9 cellular contexts compared by ENCODE assay signal in the genomic region with DNA sequence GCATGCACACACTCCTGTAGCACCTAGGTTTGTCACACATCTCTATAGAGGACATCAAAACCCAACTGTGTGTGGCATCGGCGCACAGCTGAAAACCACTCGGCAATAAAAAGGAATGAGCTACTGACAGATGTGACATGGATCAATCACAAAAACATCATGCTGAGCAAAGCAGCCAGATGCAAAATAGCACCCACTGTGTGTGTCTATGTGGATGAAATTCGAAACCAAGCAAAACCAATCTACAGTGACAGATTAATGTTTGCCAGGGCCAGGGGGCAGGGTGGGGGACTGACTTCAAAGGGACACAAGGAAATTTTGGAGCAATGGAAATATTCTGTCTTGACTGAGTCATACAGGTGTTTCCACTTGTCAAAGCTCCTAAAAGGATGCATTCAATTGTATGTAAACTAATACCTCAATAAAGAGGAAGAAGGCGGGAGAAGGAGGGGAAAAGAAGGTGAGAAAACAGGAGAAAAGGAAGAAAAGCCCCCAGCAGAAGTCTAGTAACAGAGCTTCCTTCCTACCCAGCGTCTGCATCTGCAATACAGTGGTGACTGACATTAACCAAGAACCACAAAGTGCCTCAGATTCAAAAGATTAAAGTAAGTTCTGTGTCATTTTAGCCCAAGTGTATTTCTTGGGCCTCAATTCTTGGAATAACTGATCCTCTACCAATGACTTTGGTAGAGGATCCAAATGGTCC. TPM values are rescaled to one million over a fixed set of nuclear protein-coding genes. Genes with fewer than 3 reads are reported as not detected.
A peak's percentile ranks its signal among the peaks of the same experiment; 100 is the strongest.
DNase-seq lines count a peak whose midpoint lies in the region; ATAC-seq and TF ChIP-seq lines count a peak whose summit lies in the region.
"Had no signal": no experiment of that assay in that cellular context is flagged by ENCODE, and none has a peak within 500 bp of the region (broad histone marks: within the 10 kb centered on the region; RNA-seq: fewer than 3 reads in every experiment).

No MANE protein-coding gene starts in this region.

- no peaks in the 10 kb centered on the region for H3K27me3 Mint-ChIP-seq in activated T-cell treated with anti-CD3 and anti-CD28 coated beads, Interleukin-2, amount 50 U/mL, for 72 hours (ENCODE audit: low read depth)
- H3K27me3 Mint-ChIP-seq in neural progenitor cell (ENCODE audit: insufficient read depth, low read depth): peaks cover 2% of the 10 kb centered on the region

- H3K27ac Mint-ChIP-seq in activated T-cell treated with anti-CD3 and anti-CD28 coated beads, Interleukin-2, amount 50 U/mL, for 72 hours: peak overlapping the region; percentile 54
- H3K27ac Mint-ChIP-seq in neural progenitor cell: no peak overlapping the region

- H3K4me3 ChIP-seq in neural progenitor cell: no peak overlapping the region
- H3K4me3 ChIP-seq: A549 had no signal

- H2AFZ ChIP-seq in neural progenitor cell (replicated peaks): no peak overlapping the region

- peak; percentile 84 to 93 for ATAC-seq in activated T-cell treated with anti-CD3 and anti-CD28 coated beads, Interleukin-2, amount 50 U/mL, for 72 hours (replicated peaks in 1 of 2)
- no peak for ATAC-seq in HG02840 (IDR thresholded peaks at IDR 0.05; ENCODE audit: low FRiP score, unreplicated experiment)
- ATAC-seq: A549 had no signal

- peaks cover 10% of the 10 kb centered on the region for H3F3A ChIP-seq in neural progenitor cell (ENCODE audit: low read depth)

- H3K36me3 Mint-ChIP-seq in activated T-cell treated with anti-CD3 and anti-CD28 coated beads, Interleukin-2, amount 50 U/mL, for 72 hours (ENCODE audit: insufficient read depth in 2 of 2): peaks cover 0 to 7% of the 10 kb centered on the region in 2 donors
- H3K36me3 Mint-ChIP-seq in neural progenitor cell: peaks cover 19% of the 10 kb centered on the region

- peaks cover 64% of the 10 kb centered on the region for H3K4me1 Mint-ChIP-seq in activated T-cell treated with anti-CD3 and anti-CD28 coated beads, Interleukin-2, amount 50 U/mL, for 72 hours (ENCODE audit: low read depth)
- peaks cover 41% of the 10 kb centered on the region for H3K4me1 Mint-ChIP-seq in neural progenitor cell

- TF ChIP-seq EP300 in Ishikawa (IDR thresholded peaks at IDR 0.05; ENCODE audit: borderline replicate concordance): peak; percentile 96

- H3K4me3 Mint-ChIP-seq in activated T-cell treated with anti-CD3 and anti-CD28 coated beads, Interleukin-2, amount 50 U/mL, for 72 hours: peak overlapping the region; percentile 9 to 76
- H3K4me3 Mint-ChIP-seq in neural progenitor cell: no peak overlapping the region

- no peaks in the 10 kb centered on the region for H3K9me3 ChIP-seq in neural progenitor cell (ENCODE audit: low read depth)
- H3K9me3 ChIP-seq: A549 had no signal

- no peak overlapping the region for H3K27ac ChIP-seq in neural progenitor cell
- H3K27ac ChIP-seq: A549 had no signal

- H3K27me3 ChIP-seq in neural progenitor cell: no peaks in the 10 kb centered on the region

- DNase-seq in NCI-H1417 (lab: John Stamatoyannopoulos, UW): peak in 2 of 3 experiments; percentile 29 to 78
- no peak for DNase-seq in NCI-H1417 treated with DMSO at 0.1 percent for 48 hours (lab: John Stamatoyannopoulos, UW)
- DNase-seq in activated T-cell treated with anti-CD3 and anti-CD28 coated beads, Interleukin-2, amount 50 U/mL, for 72 hours: peak; percentile 49 to 57
- DNase-seq in neural progenitor cell (ENCODE audit: low spot score): no peak
- no peak for DNase-seq in NCI-H2029 treated with DMSO at 0.1 percent for 48 hours (lab: John Stamatoyannopoulos, UW)
- DNase-seq in NCI-H1436 (lab: John Stamatoyannopoulos, UW): no peak

- H3K9me3 Mint-ChIP-seq in activated T-cell treated with anti-CD3 and anti-CD28 coated beads, Interleukin-2, amount 50 U/mL, for 72 hours: no peaks in the 10 kb centered on the region
- peaks cover 11% of the 10 kb centered on the region for H3K9me3 Mint-ChIP-seq in neural progenitor cell

- TF ChIP-seq RAD21 in Ishikawa (IDR thresholded peaks at IDR 0.05; ENCODE audit: low read depth): no peak

- H3K36me3 ChIP-seq in neural progenitor cell: no peaks in the 10 kb centered on the region

- H3K79me2 ChIP-seq in neural progenitor cell (ENCODE audit: low read depth): peaks cover 72% of the 10 kb centered on the region

- no peak overlapping the region for H3K9ac ChIP-seq in neural progenitor cell

- H4K20me1 ChIP-seq in neural progenitor cell (ENCODE audit: low read depth): peaks cover 66% of the 10 kb centered on the region

- H3K4me1 ChIP-seq in neural progenitor cell: peaks cover 28% of the 10 kb centered on the region

- TF ChIP-seq CTCF in neural progenitor cell (IDR thresholded peaks at IDR 0.05): no peak

- peak overlapping the region; percentile 48 for H3K4me2 ChIP-seq in neural progenitor cell
- H3K4me2 ChIP-seq: A549 had no signal

TF ChIP-seq in Ishikawa, 13 proteins besides CTCF, POLR2A, EP300 and RAD21:
- TF ChIP-seq NFIC (IDR thresholded peaks at IDR 0.05): peak; percentile 64
- TF ChIP-seq CREB1 (IDR thresholded peaks at IDR 0.05; ENCODE audit: low read depth): no peak
- TF ChIP-seq, protein P1, sequence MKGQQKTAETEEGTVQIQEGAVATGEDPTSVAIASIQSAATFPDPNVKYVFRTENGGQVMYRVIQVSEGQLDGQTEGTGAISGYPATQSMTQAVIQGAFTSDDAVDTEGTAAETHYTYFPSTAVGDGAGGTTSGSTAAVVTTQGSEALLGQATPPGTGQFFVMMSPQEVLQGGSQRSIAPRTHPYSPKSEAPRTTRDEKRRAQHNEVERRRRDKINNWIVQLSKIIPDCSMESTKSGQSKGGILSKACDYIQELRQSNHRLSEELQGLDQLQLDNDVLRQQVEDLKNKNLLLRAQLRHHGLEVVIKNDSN (IDR thresholded peaks at IDR 0.05): no peak
- TF ChIP-seq FOXM1 (IDR thresholded peaks at IDR 0.05; ENCODE audit: borderline replicate concordance, low read depth): peak; percentile 79; the same call in 1 of the 2 replicates
- peak; percentile 24; the same call in 1 of the 2 replicates for TF ChIP-seq YY1 (IDR thresholded peaks at IDR 0.05; ENCODE audit: low read depth)
- TF ChIP-seq, protein P2, sequence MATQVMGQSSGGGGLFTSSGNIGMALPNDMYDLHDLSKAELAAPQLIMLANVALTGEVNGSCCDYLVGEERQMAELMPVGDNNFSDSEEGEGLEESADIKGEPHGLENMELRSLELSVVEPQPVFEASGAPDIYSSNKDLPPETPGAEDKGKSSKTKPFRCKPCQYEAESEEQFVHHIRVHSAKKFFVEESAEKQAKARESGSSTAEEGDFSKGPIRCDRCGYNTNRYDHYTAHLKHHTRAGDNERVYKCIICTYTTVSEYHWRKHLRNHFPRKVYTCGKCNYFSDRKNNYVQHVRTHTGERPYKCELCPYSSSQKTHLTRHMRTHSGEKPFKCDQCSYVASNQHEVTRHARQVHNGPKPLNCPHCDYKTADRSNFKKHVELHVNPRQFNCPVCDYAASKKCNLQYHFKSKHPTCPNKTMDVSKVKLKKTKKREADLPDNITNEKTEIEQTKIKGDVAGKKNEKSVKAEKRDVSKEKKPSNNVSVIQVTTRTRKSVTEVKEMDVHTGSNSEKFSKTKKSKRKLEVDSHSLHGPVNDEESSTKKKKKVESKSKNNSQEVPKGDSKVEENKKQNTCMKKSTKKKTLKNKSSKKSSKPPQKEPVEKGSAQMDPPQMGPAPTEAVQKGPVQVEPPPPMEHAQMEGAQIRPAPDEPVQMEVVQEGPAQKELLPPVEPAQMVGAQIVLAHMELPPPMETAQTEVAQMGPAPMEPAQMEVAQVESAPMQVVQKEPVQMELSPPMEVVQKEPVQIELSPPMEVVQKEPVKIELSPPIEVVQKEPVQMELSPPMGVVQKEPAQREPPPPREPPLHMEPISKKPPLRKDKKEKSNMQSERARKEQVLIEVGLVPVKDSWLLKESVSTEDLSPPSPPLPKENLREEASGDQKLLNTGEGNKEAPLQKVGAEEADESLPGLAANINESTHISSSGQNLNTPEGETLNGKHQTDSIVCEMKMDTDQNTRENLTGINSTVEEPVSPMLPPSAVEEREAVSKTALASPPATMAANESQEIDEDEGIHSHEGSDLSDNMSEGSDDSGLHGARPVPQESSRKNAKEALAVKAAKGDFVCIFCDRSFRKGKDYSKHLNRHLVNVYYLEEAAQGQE (IDR thresholded peaks at IDR 0.05; ENCODE audit: low read depth): no peak
- TF ChIP-seq EGR1 (IDR thresholded peaks at IDR 0.05): no peak
- TF ChIP-seq TCF12 (IDR thresholded peaks at IDR 0.05; ENCODE audit: low read depth): peak; percentile 95
- TF ChIP-seq, protein P3, sequence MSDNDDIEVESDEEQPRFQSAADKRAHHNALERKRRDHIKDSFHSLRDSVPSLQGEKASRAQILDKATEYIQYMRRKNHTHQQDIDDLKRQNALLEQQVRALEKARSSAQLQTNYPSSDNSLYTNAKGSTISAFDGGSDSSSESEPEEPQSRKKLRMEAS (IDR thresholded peaks at IDR 0.05): peak; percentile 58
- TF ChIP-seq ZBTB7A (IDR thresholded peaks at IDR 0.05; ENCODE audit: low read depth): no peak
- peak; percentile 70 for TF ChIP-seq TEAD4 (IDR thresholded peaks at IDR 0.05)
- no peak for TF ChIP-seq TAF1 (IDR thresholded peaks at IDR 0.05; ENCODE audit: low read depth)
- 0 out of 2 replicates have a peak, but pooled peaks have one; percentile 18 for TF ChIP-seq CEBPB (IDR thresholded peaks at IDR 0.05)

RNA-seq across cellular contexts. Expression of a gene that starts 49.8 kb away (rescaled TPM):
- 10 to 100 TPM; 28.8 to 31.3 TPM for total RNA-seq in activated T-cell treated with anti-CD3 and anti-CD28 coated beads, Interleukin-2, amount 50 U/mL, for 72 hours
- 38.1 and 48.7 TPM in 2 replicates for total RNA-seq in neural progenitor cell (ENCODE audit: low replicate concordance)

Comparison
In these comparisons a context has a peak if more than half of its experiments do, and no peak if none do; other contexts are left out.
1. DNase-seq: peak in NCI-H1417 (2 of 3) and activated T-cell treated with anti-CD3 and anti-CD28 coated beads, Interleukin-2, amount 50 U/mL, for 72 hours (2 of 2); none in NCI-H1417 treated with DMSO at 0.1 percent for 48 hours (single experiment), neural progenitor cell (single experiment), NCI-H2029 treated with DMSO at 0.1 percent for 48 hours (single experiment) and NCI-H1436 (single experiment).